In the genomic region with DNA sequence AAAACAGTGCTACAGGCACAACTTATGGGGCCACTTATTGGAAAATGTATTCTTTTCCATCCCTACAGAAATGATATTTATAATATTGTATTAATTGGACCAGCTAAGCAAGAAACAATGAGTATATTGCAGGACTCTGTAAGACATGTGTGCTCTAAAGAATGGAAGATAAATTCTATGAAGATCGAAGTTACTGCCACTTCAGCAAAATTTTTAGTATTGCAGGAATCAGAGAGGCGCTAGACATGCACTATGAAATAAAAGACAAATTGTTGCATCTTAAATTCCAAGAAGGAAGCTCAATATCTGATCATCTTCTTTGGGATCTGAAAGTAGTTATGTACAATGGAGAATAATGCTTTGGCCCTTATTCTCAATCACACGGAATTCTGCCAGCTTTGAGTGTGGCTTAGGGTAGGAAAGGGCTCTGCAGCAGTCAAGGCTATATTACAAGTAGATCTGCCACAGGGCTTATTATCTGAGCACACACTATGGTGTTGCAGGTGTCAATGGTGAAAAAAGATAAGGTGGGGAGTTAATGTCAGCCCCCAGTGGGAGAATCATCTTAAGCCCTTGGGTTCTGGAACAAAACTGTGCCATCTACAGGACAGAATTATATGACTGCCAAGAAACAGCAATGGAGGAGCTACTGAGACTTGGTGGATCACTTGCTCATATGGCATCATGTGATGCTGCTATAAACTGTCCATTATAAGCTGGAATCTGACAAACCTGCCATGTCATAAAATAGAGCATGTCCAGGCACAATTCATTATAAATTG, we compare ENCODE assay signal across 12 cellular contexts.
DNase-seq lines count a peak whose midpoint lies in the region; ATAC-seq and TF ChIP-seq lines count a peak whose summit lies in the region.
"Had no signal": no experiment of that assay in that cellular context is flagged by ENCODE, and none has a peak within 500 bp of the region (broad histone marks: within the 10 kb centered on the region; RNA-seq: fewer than 3 reads in every experiment).

No MANE protein-coding gene starts in this region.

- no peak overlapping the region for H3K18ac ChIP-seq in IMR-90 (ENCODE audit: low read depth, low read length)

- CTCF ChIA-PET in A673 (lab: Charles Lee), result interaction anchor here (0.8 to 1.0 kb wide), 3 partner anchors 473 to 1520 kb away, joined by 3 to 4 read pairs (median 3); no protein-coding TSS in a partner anchor
- CTCF ChIA-PET in IMR-90 (lab: Yijun Ruan, JAX), result interaction anchor here (0.9 kb wide), 1 partner anchor 10 kb away, joined by 3 read pairs; no protein-coding TSS in a partner anchor
- CTCF ChIA-PET in mammary epithelial cell (lab: Charles Lee; ENCODE audit: low non-redundant PET), result interaction anchor here (0.6 kb wide), 1 partner anchor 432 kb away, joined by 3 read pairs; no protein-coding TSS in a partner anchor
- CTCF ChIA-PET in T-cell (lab: Charles Lee), result no interaction called here

- H4K91ac ChIP-seq in IMR-90 (ENCODE audit: insufficient read depth, low read depth, low read length), result no peak overlapping the region

- TF ChIP-seq CTCF in A673 (conservative IDR thresholded peaks at IDR 0.05; ENCODE audit: low read depth, low read length), result peak; percentile 60
- 0 out of 2 replicates have a peak, but pooled peaks have one; percentile 15 for TF ChIP-seq CTCF in IMR-90 (conservative IDR thresholded peaks at IDR 0.05; ENCODE audit: low read depth, low read length)
- TF ChIP-seq CTCF in mammary epithelial cell (conservative IDR thresholded peaks at IDR 0.05 in 1 of 2, IDR thresholded peaks at IDR 0.05 in 1 of 2; ENCODE audit: extremely low read depth in 1 of 2, insufficient read depth in 1 of 2, low read depth in 1 of 2, low read length in 2 of 2), result peak; percentile 44 to 52

- H4K5ac ChIP-seq in IMR-90 (ENCODE audit: low read depth, low read length), result no peak overlapping the region

- H4K8ac ChIP-seq in IMR-90 (ENCODE audit: low read depth in 2 of 2, low read length in 2 of 2), result no peak overlapping the region

- no CpG with 5 or more reads among the region's 3 CpGs for WGBS in IMR-90 (ENCODE audit: extremely low coverage in 2 of 2, insufficient read length in 1 of 2), 2 experiments
- WGBS in mammary epithelial cell (ENCODE audit: low coverage, missing lambda C conversion rate), result 68% methylated on average over 3 of the region's 3 CpGs

- no peaks in the 10 kb centered on the region for H3K4me1 ChIP-seq in A673 (ENCODE audit: insufficient read depth, low read length, poor library complexity, severe bottlenecking)
- no peaks in the 10 kb centered on the region for H3K4me1 ChIP-seq in IMR-90 (ENCODE audit: control insufficient read depth, insufficient read depth, low read length)
- no peaks in the 10 kb centered on the region for H3K4me1 ChIP-seq in mammary epithelial cell (ENCODE audit: insufficient read depth, low read length)

- BruUV-seq in A673 (replicated peaks; lab: Mats Ljungman, UMichigan), result no TSS peak
- BruUV-seq in IMR-90 (replicated peaks; lab: Mats Ljungman, UMichigan), result no TSS peak
- no TSS peak for BruUV-seq in mammary epithelial cell (replicated peaks; lab: Mats Ljungman, UMichigan)

- no peak for TF ChIP-seq RAD21 in IMR-90 (IDR thresholded peaks at IDR 0.05; ENCODE audit: low read length)

- H3K79me1 ChIP-seq in IMR-90 (ENCODE audit: low read depth in 1 of 2, low read length in 2 of 2), result no peaks in the 10 kb centered on the region

- H3K4me3 ChIP-seq in A673 (ENCODE audit: low read depth, low read length, poor library complexity, severe bottlenecking) (no peak overlapping the region), IMR-90 (ENCODE audit: insufficient read depth, low read depth, low read length) (no peak overlapping the region), mammary epithelial cell (replicated peaks in 1 of 3; ENCODE audit: insufficient read depth in 1 of 3, low read depth in 2 of 3, low read length in 3 of 3) (no peak overlapping the region)
- H3K4me3 ChIP-seq: GM23248 had no signal

- H3K27me3 ChIP-seq in A673 (replicated peaks; ENCODE audit: insufficient read depth, low read depth, low read length, poor library complexity) (no peaks in the 10 kb centered on the region), IMR-90 (ENCODE audit: control insufficient read depth, insufficient read depth, low read length) (no peaks in the 10 kb centered on the region), mammary epithelial cell (ENCODE audit: insufficient read depth, low read length) (no peaks in the 10 kb centered on the region)

- H3K9me3 ChIP-seq in A673 (ENCODE audit: low read depth, low read length, poor library complexity, severe bottlenecking) (no peaks in the 10 kb centered on the region), IMR-90 (ENCODE audit: control insufficient read depth, insufficient read depth, low read length) (no peaks in the 10 kb centered on the region), mammary epithelial cell (replicated peaks; ENCODE audit: insufficient read depth, low read length) (no peaks in the 10 kb centered on the region)

- no peaks in the 10 kb centered on the region for H3K9me1 ChIP-seq in IMR-90 (ENCODE audit: insufficient read depth, low read length)

- ATAC-seq in GM18867 (IDR thresholded peaks at IDR 0.05; ENCODE audit: unreplicated experiment), result peak; percentile 75
- no peak for ATAC-seq in IMR-90 (ENCODE audit: low read depth)
- no peak for ATAC-seq in Right ventricle myocardium inferior
- ATAC-seq in T-cell (replicated peaks in 1 of 4), result no peak

- H2BK20ac ChIP-seq in IMR-90 (ENCODE audit: low read depth, low read length), result no peak overlapping the region

- no peak overlapping the region for H2AK9ac ChIP-seq in IMR-90 (replicated peaks; ENCODE audit: low read depth, low read length, poor library complexity)

- no peak overlapping the region for H3K4me3 Mint-ChIP-seq in T-cell
- H3K4me3 Mint-ChIP-seq: CD4-positive, alpha-beta T cell had no signal

- dilution Hi-C loops in IMR-90 (cut with HindIII; ENCODE audit: low sequenced_read_pairs, unreplicated experiment), result no loop called here
- dilution Hi-C loops in mammary epithelial cell (cut with HindIII; ENCODE audit: low sequenced_read_pairs), result no loop called here

- H3K4ac ChIP-seq in IMR-90 (ENCODE audit: low read depth, low read length), result no peak overlapping the region

- H2AK5ac ChIP-seq in IMR-90 (ENCODE audit: low read depth, low read length), result no peak overlapping the region

- H2BK120ac ChIP-seq in IMR-90 (ENCODE audit: low read depth, low read length), result no peak overlapping the region

- no peaks in the 10 kb centered on the region for H3K36me3 ChIP-seq in A673 (ENCODE audit: insufficient read depth, low read length, poor library complexity, severe bottlenecking)
- H3K36me3 ChIP-seq in IMR-90 (ENCODE audit: control insufficient read depth, insufficient read depth, low read length), result no peaks in the 10 kb centered on the region
- H3K36me3 ChIP-seq in mammary epithelial cell (ENCODE audit: insufficient read depth, low read length), result no peaks in the 10 kb centered on the region

- no peaks in the 10 kb centered on the region for H3K36me3 Mint-ChIP-seq in T-cell

- no peak overlapping the region for H3K4me2 ChIP-seq in IMR-90 (ENCODE audit: low read depth, low read length)
- no peak overlapping the region for H3K4me2 ChIP-seq in mammary epithelial cell (ENCODE audit: insufficient read depth, low read depth, low read length)

- H3K27ac Mint-ChIP-seq in T-cell, result no peak overlapping the region
- H3K27ac Mint-ChIP-seq: CD4-positive, alpha-beta T cell had no signal

- H4K20me1 ChIP-seq in IMR-90 (ENCODE audit: insufficient read depth, low read length) (no peaks in the 10 kb centered on the region), mammary epithelial cell (ENCODE audit: insufficient read depth, low read length) (no peaks in the 10 kb centered on the region)

- no peaks in the 10 kb centered on the region for H3K79me2 ChIP-seq in mammary epithelial cell (ENCODE audit: insufficient read depth, low read length)

- no peak overlapping the region for H3K23ac ChIP-seq in IMR-90 (ENCODE audit: low read depth, low read length)

- DNase-seq in A673 (ENCODE audit: low spot score), result peak; percentile 22
- DNase-seq in IMR-90, result peak; percentile 0
- peak; percentile 10 for DNase-seq in mammary epithelial cell
- DNase-seq in Right ventricle myocardium inferior (ENCODE audit: missing footprints), result no peak
- no peak for DNase-seq in NCI-H1694 (lab: John Stamatoyannopoulos, UW)
- DNase-seq in LoVo (ENCODE audit: low spot score), result no peak
- no peak for DNase-seq in T-cell
- DNase-seq: CD4-positive, alpha-beta T cell; GM23248; head of caudate nucleus; NCI-H1417 treated with DMSO at 0.1 percent for 48 hours had no signal

- H2AFZ ChIP-seq in IMR-90 (replicated peaks; ENCODE audit: low read length, poor library complexity), result no peak overlapping the region
- no peak overlapping the region for H2AFZ ChIP-seq in mammary epithelial cell (ENCODE audit: low read depth, low read length)
- H2AFZ ChIP-seq: GM23248 had no signal

- in situ Hi-C loops in IMR-90 (cut with MboI; ENCODE audit: low sequenced_read_pairs), result no loop called here
- in situ Hi-C loops in mammary epithelial cell (cut with MboI; ENCODE audit: low sequenced_read_pairs in 2 of 2), result no loop called here

- no peak overlapping the region for H3K9ac ChIP-seq in IMR-90 (ENCODE audit: low read depth, low read length)
- no peak overlapping the region for H3K9ac ChIP-seq in mammary epithelial cell (ENCODE audit: insufficient read depth, low read length)
- H3K9ac ChIP-seq: GM23248 had no signal

- no peak overlapping the region for H3K27ac ChIP-seq in A673 (ENCODE audit: low read depth, low read length, poor library complexity, severe bottlenecking)
- H3K27ac ChIP-seq in IMR-90 (ENCODE audit: insufficient read depth, low read length), result no peak overlapping the region
- no peak overlapping the region for H3K27ac ChIP-seq in mammary epithelial cell (ENCODE audit: insufficient read depth, low read depth, low read length)
- H3K27ac ChIP-seq: GM23248 had no signal

- TF ChIP-seq POLR2A in IMR-90 (IDR thresholded peaks at IDR 0.05; ENCODE audit: low read depth, low read length), result no peak

- H3K14ac ChIP-seq in IMR-90 (replicated peaks; ENCODE audit: low read depth, low read length), result no peak overlapping the region

- no peak overlapping the region for H3K56ac ChIP-seq in IMR-90 (ENCODE audit: extremely low read depth, insufficient read depth, low read length)

- intact Hi-C loops in A673 (cut with micrococcal nuclease; ENCODE audit: unreplicated experiment) (loop anchor here (5.0 to 10.0 kb wide), 2 partner anchors 566 to 1518 kb away; no protein-coding TSS in a partner anchor), IMR-90 (cut with micrococcal nuclease) (loop anchor here (10.0 kb wide), 1 partner anchor 566 kb away; no protein-coding TSS in a partner anchor), mammary epithelial cell (cut with micrococcal nuclease) (no loop called here), Right ventricle myocardium inferior (cut with DNase I) (no loop called here)

- no peaks in the 10 kb centered on the region for H3K27me3 Mint-ChIP-seq in T-cell
- H3K27me3 Mint-ChIP-seq: CD4-positive, alpha-beta T cell had no signal

- no peak overlapping the region for H2BK5ac ChIP-seq in IMR-90 (ENCODE audit: low read depth, low read length, poor library complexity, severe bottlenecking)

- no peaks in the 10 kb centered on the region for H3K4me1 Mint-ChIP-seq in T-cell

- POLR2A ChIA-PET in A673 (lab: Charles Lee; ENCODE audit: low non-redundant PET) (no interaction called here), IMR-90 (lab: Charles Lee; ENCODE audit: unreplicated experiment) (no interaction called here), T-cell (lab: Charles Lee) (no interaction called here)

- peaks cover 0 to 6% (median 0%) of the 10 kb centered on the region in 3 donors for H3K9me3 Mint-ChIP-seq in T-cell
- H3K9me3 Mint-ChIP-seq: CD4-positive, alpha-beta T cell had no signal

- no peak overlapping the region for H2BK15ac ChIP-seq in IMR-90 (ENCODE audit: low read depth, low read length)

Comparison
In these comparisons a context has a peak if more than half of its experiments do, and no peak if none do; other contexts are left out.
1. DNase-seq: peak in A673 (single experiment), IMR-90 (single experiment) and mammary epithelial cell (single experiment); none in Right ventricle myocardium inferior (single experiment), NCI-H1694 (single experiment), LoVo (single experiment) and T-cell (0 of 34).
2. CTCF ChIA-PET loops: an anchor here in A673 (0.8 to 1.0 kb wide), IMR-90 (0.9 kb wide) and mammary epithelial cell (0.6 kb wide); none called in T-cell.
3. intact Hi-C loops: an anchor here in A673 (5.0 to 10.0 kb wide) and IMR-90 (10.0 kb wide); none called in mammary epithelial cell and Right ventricle myocardium inferior.
4. Peak in every context shown above with its lines, with median percentiles within 50 percentile points of each other: CTCF ChIP-seq.